11 cellular contexts compared by ENCODE assay signal in the genomic region with DNA sequence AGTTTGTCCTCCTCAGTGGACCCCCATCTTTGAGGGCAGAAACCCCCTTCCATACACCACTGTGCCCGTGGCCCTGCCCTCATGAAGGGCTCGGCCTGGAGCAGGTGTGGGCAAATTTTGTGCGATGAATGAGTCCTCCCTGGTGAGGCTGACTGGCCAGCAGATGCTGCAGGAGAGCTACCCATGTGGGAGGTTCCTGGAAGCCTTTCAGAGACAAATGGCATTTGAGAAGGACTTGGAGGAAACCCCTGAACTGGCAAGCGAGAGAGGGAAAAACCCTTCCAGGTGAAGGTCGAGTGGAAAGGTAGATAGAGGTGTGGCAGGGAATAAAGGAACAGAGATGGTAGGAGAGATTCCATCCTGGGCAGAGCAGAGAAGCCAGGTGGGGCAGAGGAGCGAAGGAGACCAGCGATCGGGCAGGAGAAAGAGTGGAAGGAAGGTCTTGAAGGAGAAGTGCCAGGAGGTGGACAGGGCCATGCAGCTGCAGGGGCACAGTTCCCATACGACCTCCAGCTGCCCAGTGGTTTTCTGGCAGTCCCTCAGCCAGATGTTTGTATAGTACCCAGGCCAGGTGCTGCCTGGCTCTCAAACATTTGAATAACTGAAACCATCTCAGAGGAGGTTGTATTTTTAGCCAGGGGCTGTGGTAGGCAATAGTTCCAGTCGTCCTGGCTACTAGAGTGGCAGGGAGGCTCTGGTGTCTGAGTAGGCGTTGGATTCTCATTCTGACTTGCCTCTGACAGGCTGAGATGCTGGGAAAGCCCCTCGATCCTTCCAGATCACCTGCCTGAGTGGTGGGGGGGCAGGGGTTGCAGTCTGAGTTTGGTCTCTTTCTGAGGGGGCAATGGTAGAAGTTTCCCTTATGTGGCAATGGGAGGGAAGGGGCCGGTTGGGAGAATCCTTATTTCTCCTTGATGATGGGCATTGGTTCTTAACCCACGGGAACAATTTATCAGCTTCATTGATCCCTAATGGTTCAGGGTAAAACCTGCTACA. TPM values are rescaled to one million over a fixed set of nuclear protein-coding genes. Genes with fewer than 3 reads are reported as not detected.
DNase-seq lines count a peak whose midpoint lies in the region; ATAC-seq and TF ChIP-seq lines count a peak whose summit lies in the region.
"Had no signal": no experiment of that assay in that cellular context is flagged by ENCODE, and none has a peak within 500 bp of the region (broad histone marks: within the 10 kb centered on the region; RNA-seq: fewer than 3 reads in every experiment).

No MANE protein-coding gene starts in this region.

- ATAC-seq in HG02623 (IDR thresholded peaks at IDR 0.05; ENCODE audit: unreplicated experiment) = peak; percentile 98

- DNase-seq in activated T-cell treated with anti-CD3 and anti-CD28 coated beads for 48 hours (ENCODE audit: low read depth) = peak; percentile 39
- DNase-seq in activated T-cell treated with anti-CD3 and anti-CD28 coated beads, Interleukin-2, amount 50 U/mL, for 1 hour = no peak
- DNase-seq in NCI-H526 treated with DMSO at 0.1 percent for 48 hours (lab: John Stamatoyannopoulos, UW) = peak; percentile 90
- no peak for DNase-seq in CD14-positive monocyte (ENCODE audit: low spot score)
- no peak for DNase-seq in mesenteric fat pad (ENCODE audit: low spot score)
- no peak for DNase-seq in amniotic stem cell (lab: John Stamatoyannopoulos, UW)
- DNase-seq: NCI-H1930 had no signal

- H3K4me1 Mint-ChIP-seq in stimulated activated naive CD8-positive, alpha-beta T cell treated with anti-CD3 and anti-CD28 coated beads, Interleukin-15, Interleukin-2, amounts not matched to agents 100 ng/mL and 50 ng/mL, for 24 hours (ENCODE audit: low read depth) = peaks cover 25% of the 10 kb centered on the region
- no peaks in the 10 kb centered on the region for H3K4me1 Mint-ChIP-seq in CD14-positive monocyte

- no peak for TF ChIP-seq CTCF in CD14-positive monocyte (IDR thresholded peaks at IDR 0.05)

- H3K9me3 Mint-ChIP-seq in stimulated activated naive CD8-positive, alpha-beta T cell treated with anti-CD3 and anti-CD28 coated beads, Interleukin-15, Interleukin-2, amounts not matched to agents 100 ng/mL and 50 ng/mL, for 24 hours = peaks cover 7% of the 10 kb centered on the region
- peaks cover 7 to 18% (median 8%) of the 10 kb centered on the region in 7 donors for H3K9me3 Mint-ChIP-seq in CD14-positive monocyte
- H3K9me3 Mint-ChIP-seq: activated naive CD4-positive, alpha-beta T cell treated with anti-CD3 and anti-CD28 coated beads, Interleukin-2, amount 50 U/mL, for 24 hours had no signal

- H3K27me3 Mint-ChIP-seq in stimulated activated naive CD8-positive, alpha-beta T cell treated with anti-CD3 and anti-CD28 coated beads, Interleukin-15, Interleukin-2, amounts not matched to agents 100 ng/mL and 50 ng/mL, for 24 hours = peaks cover 20% of the 10 kb centered on the region
- peaks cover 3 to 7% (median 6%) of the 10 kb centered on the region in 3 donors for H3K27me3 Mint-ChIP-seq in CD14-positive monocyte (ENCODE audit: low read depth in 3 of 3)
- H3K27me3 Mint-ChIP-seq: activated naive CD4-positive, alpha-beta T cell treated with anti-CD3 and anti-CD28 coated beads, Interleukin-2, amount 50 U/mL, for 24 hours; CD4-positive, CD25-positive, alpha-beta regulatory T cell had no signal

- no peak overlapping the region for H3K4me3 Mint-ChIP-seq in stimulated activated naive CD8-positive, alpha-beta T cell treated with anti-CD3 and anti-CD28 coated beads, Interleukin-15, Interleukin-2, amounts not matched to agents 100 ng/mL and 50 ng/mL, for 24 hours
- no peak overlapping the region for H3K4me3 Mint-ChIP-seq in CD14-positive monocyte
- H3K4me3 Mint-ChIP-seq: activated naive CD4-positive, alpha-beta T cell treated with anti-CD3 and anti-CD28 coated beads, Interleukin-2, amount 50 U/mL, for 24 hours had no signal

- intact Hi-C loops in CD14-positive monocyte (cut with micrococcal nuclease) = no loop called here

- no peaks in the 10 kb centered on the region for H3K36me3 Mint-ChIP-seq in stimulated activated naive CD8-positive, alpha-beta T cell treated with anti-CD3 and anti-CD28 coated beads, Interleukin-15, Interleukin-2, amounts not matched to agents 100 ng/mL and 50 ng/mL, for 24 hours (ENCODE audit: low read depth)
- H3K36me3 Mint-ChIP-seq in CD14-positive monocyte = no peaks in the 10 kb centered on the region
- H3K36me3 Mint-ChIP-seq: activated naive CD4-positive, alpha-beta T cell treated with anti-CD3 and anti-CD28 coated beads, Interleukin-2, amount 50 U/mL, for 24 hours had no signal

- H3K27ac Mint-ChIP-seq in stimulated activated naive CD8-positive, alpha-beta T cell treated with anti-CD3 and anti-CD28 coated beads, Interleukin-15, Interleukin-2, amounts not matched to agents 100 ng/mL and 50 ng/mL, for 24 hours = peak overlapping the region; percentile 18
- peak overlapping the region in 1 of 7 donors; percentile 7 for H3K27ac Mint-ChIP-seq in CD14-positive monocyte
- H3K27ac Mint-ChIP-seq: activated naive CD4-positive, alpha-beta T cell treated with anti-CD3 and anti-CD28 coated beads, Interleukin-2, amount 50 U/mL, for 24 hours; CD4-positive, CD25-positive, alpha-beta regulatory T cell had no signal

RNA-seq across cellular contexts. Expression of gene FBXL14, which starts 40.1 kb away (rescaled TPM):
- polyA plus RNA-seq in CD14-positive monocyte = 1 to 10 TPM; 6.2 to 7.2 TPM
- total RNA-seq in mesenteric fat pad = 8.4 TPM

Comparison
In these comparisons a context has a peak if more than half of its experiments do, and no peak if none do; other contexts are left out.
1. DNase-seq: peak in activated T-cell treated with anti-CD3 and anti-CD28 coated beads for 48 hours (single experiment) and NCI-H526 treated with DMSO at 0.1 percent for 48 hours (single experiment); none in activated T-cell treated with anti-CD3 and anti-CD28 coated beads, Interleukin-2, amount 50 U/mL, for 1 hour (single experiment), CD14-positive monocyte (single experiment), mesenteric fat pad (single experiment) and amniotic stem cell (single experiment).